20 cellular contexts compared by ENCODE assay signal in genomic region chr16:2614761-2615191, GRCh38.
"Had no signal": no experiment of that assay in that cellular context is flagged by ENCODE, and none has a peak within 500 bp of the region (broad histone marks: within the 10 kb centered on the region; RNA-seq: fewer than 3 reads in every experiment).

No MANE protein-coding gene starts in this region.

- H3K9me3 Mint-ChIP-seq: activated naive CD8-positive, alpha-beta T cell treated with anti-CD3 and anti-CD28 coated beads, Interleukin-2, amount 10 ng/mL, durations not matched to agents 7 days and 5 days; endodermal cell; naive thymus-derived CD4-positive, alpha-beta T cell; T-helper 2 cell treated with Interferon-gamma antibody and Interleukin-4, amounts not matched to agents 5 μg/mL and 100 μg/mL, for 36 hours had no signal

- ATAC-seq: activated CD4-positive, CD25-positive, alpha-beta regulatory T cell treated with anti-CD3 and anti-CD28 coated beads, Interleukin-2, amount 50 U/mL, for 24 hours; gastroesophageal sphincter; left cardiac atrium; naive thymus-derived CD4-positive, alpha-beta T cell; right cardiac atrium; stimulated activated naive CD8-positive, alpha-beta T cell treated with anti-CD3 and anti-CD28 coated beads, Interleukin-15, Interleukin-2, amounts not matched to agents 100 U/mL and 50 U/mL, for 24 hours had no signal

- H3K4me3 Mint-ChIP-seq: activated naive CD8-positive, alpha-beta T cell treated with anti-CD3 and anti-CD28 coated beads, Interleukin-2, amount 10 ng/mL, durations not matched to agents 7 days and 5 days; endodermal cell; naive thymus-derived CD4-positive, alpha-beta T cell; T-helper 2 cell treated with Interferon-gamma antibody and Interleukin-4, amounts not matched to agents 5 μg/mL and 100 μg/mL, for 36 hours had no signal

- FAIRE-seq: islet of Langerhans had no signal

- H3K27ac ChIP-seq: epithelial cell of prostate, gastroesophageal sphincter, thyroid gland, VCaP had no signal

- DNase-seq: activated gamma-delta T cell treated with Interleukin-2 at 50 U/mL for 16 hours; activated naive CD8-positive, alpha-beta T cell treated with anti-CD3 and anti-CD28 coated beads, Interleukin-2, amount 10 ng/mL, durations not matched to agents 7 days and 5 days; activated T-cell treated with anti-CD3 and anti-CD28 coated beads, Interleukin-2, amount 50 U/mL, for 1 hour; amniotic stem cell; cortex of kidney; endodermal cell; left cardiac atrium; stimulated activated CD4-positive, alpha-beta T cell treated with anti-CD3 and anti-CD28 coated beads, Interleukin-12 subunit alpha, Interleukin-12 subunit beta, amount 100 ng/mL, for 4 hours; stimulated activated CD4-positive, alpha-beta T cell treated with anti-CD3 and anti-CD28 coated beads, Interleukin-4, amount 100 ng/mL, for 4 hours; stimulated activated naive CD8-positive, alpha-beta T cell treated with anti-CD3 and anti-CD28 coated beads, Interleukin-15, Interleukin-2, amounts not matched to agents 100 U/mL and 50 U/mL, for 24 hours; thyroid gland had no signal

- H3K4me1 Mint-ChIP-seq: endodermal cell; naive thymus-derived CD4-positive, alpha-beta T cell had no signal

- H3K4me1 ChIP-seq: thyroid gland had no signal

- H3K27me3 ChIP-seq: gastroesophageal sphincter, thyroid gland had no signal

- H3K4me3 ChIP-seq: gastroesophageal sphincter, lung, thyroid gland had no signal

- H3K9me3 ChIP-seq: gastroesophageal sphincter, thyroid gland had no signal

- H3K27ac Mint-ChIP-seq: activated naive CD8-positive, alpha-beta T cell treated with anti-CD3 and anti-CD28 coated beads, Interleukin-2, amount 10 ng/mL, durations not matched to agents 7 days and 5 days; endodermal cell; naive thymus-derived CD4-positive, alpha-beta T cell; T-helper 2 cell treated with Interferon-gamma antibody and Interleukin-4, amounts not matched to agents 5 μg/mL and 100 μg/mL, for 36 hours had no signal

- H3K27me3 Mint-ChIP-seq: activated naive CD8-positive, alpha-beta T cell treated with anti-CD3 and anti-CD28 coated beads, Interleukin-2, amount 10 ng/mL, durations not matched to agents 7 days and 5 days; naive thymus-derived CD4-positive, alpha-beta T cell had no signal
